In genomic region chr20:5126512-5127203, GRCh38 we compare ENCODE assay signal across 8 cellular contexts. TPM values are rescaled to one million over a fixed set of nuclear protein-coding genes. Genes with fewer than 3 reads are reported as not detected.
A peak's percentile ranks its signal among the peaks of the same experiment; 100 is the strongest.
DNase-seq lines count a peak whose midpoint lies in the region; TF ChIP-seq lines count a peak whose summit lies in the region.

CDS2 (plus strand) TSS chr20:5127008; CDS start chr20:5127093, 85 bp downstream.

- H3K36me3 ChIP-seq in HAP-1 (replicated peaks) (no peaks in the 10 kb centered on the region), MG63 (no peaks in the 10 kb centered on the region)

- TF ChIP-seq CTCF in fibroblast of the aortic adventitia (IDR thresholded peaks at IDR 0.05; ENCODE audit: insufficient read depth, low read length) (peak; percentile 60), nephron (IDR thresholded peaks at IDR 0.05; ENCODE audit: unreplicated experiment in 3 of 3) (peak; percentile 43 to 61 (median 50))

- H3K9me3 Mint-ChIP-seq in nephron = no peaks in the 10 kb centered on the region
- no peaks in the 10 kb centered on the region for H3K9me3 Mint-ChIP-seq in stimulated activated naive CD8-positive, alpha-beta T cell treated with anti-CD3 and anti-CD28 coated beads, Interleukin-15, Interleukin-2, amounts not matched to agents 100 ng/mL and 50 ng/mL, for 24 hours

- H3K4me1 ChIP-seq in HAP-1 = peaks cover 7% of the 10 kb centered on the region; the same call in 1 of the 2 replicates

- DNase-seq in GDM1 (lab: John Stamatoyannopoulos, UW) (peak; percentile 99), HAP-1 (ENCODE audit: low spot score in 2 of 2) (peak; percentile 97 to 100), MG63 (peak; percentile 99), SHP77 treated with DMSO at 0.1 percent for 48 hours (lab: John Stamatoyannopoulos, UW) (peak; percentile 99), fibroblast of the aortic adventitia (ENCODE audit: low read depth) (peak; percentile 97)
- DNase-seq in activated effector memory CD4-positive, alpha-beta T cell treated with anti-CD3 and anti-CD28 coated beads, Interleukin-2, amount 50 U/mL, for 16 hours = peak; percentile 100

- no peaks in the 10 kb centered on the region for H3K27me3 Mint-ChIP-seq in nephron (ENCODE audit: low read depth)
- H3K27me3 Mint-ChIP-seq in stimulated activated naive CD8-positive, alpha-beta T cell treated with anti-CD3 and anti-CD28 coated beads, Interleukin-15, Interleukin-2, amounts not matched to agents 100 ng/mL and 50 ng/mL, for 24 hours = no peaks in the 10 kb centered on the region

- peak within 1 kb of the TSS; percentile 92 to 99 (median 97) for H3K4me3 Mint-ChIP-seq in nephron
- peak within 1 kb of the TSS; percentile 90 for H3K4me3 Mint-ChIP-seq in stimulated activated naive CD8-positive, alpha-beta T cell treated with anti-CD3 and anti-CD28 coated beads, Interleukin-15, Interleukin-2, amounts not matched to agents 100 ng/mL and 50 ng/mL, for 24 hours

- in situ Hi-C loops in HAP-1 (cut with MboI; ENCODE audit: low sequenced_read_pairs) = no loop called here

- H3K27ac Mint-ChIP-seq in nephron = peak within 1 kb of the TSS; percentile 86 to 96 (median 91)
- peak within 1 kb of the TSS; percentile 94 for H3K27ac Mint-ChIP-seq in stimulated activated naive CD8-positive, alpha-beta T cell treated with anti-CD3 and anti-CD28 coated beads, Interleukin-15, Interleukin-2, amounts not matched to agents 100 ng/mL and 50 ng/mL, for 24 hours

- H3K4me3 ChIP-seq in HAP-1 (peak within 1 kb of the TSS; percentile 62), MG63 (peak within 1 kb of the TSS; percentile 76), fibroblast of the aortic adventitia (ENCODE audit: low read depth, low read length) (peak within 1 kb of the TSS; percentile 87)

- peaks cover 37% of the 10 kb centered on the region for H3K4me1 Mint-ChIP-seq in nephron
- H3K4me1 Mint-ChIP-seq in stimulated activated naive CD8-positive, alpha-beta T cell treated with anti-CD3 and anti-CD28 coated beads, Interleukin-15, Interleukin-2, amounts not matched to agents 100 ng/mL and 50 ng/mL, for 24 hours (ENCODE audit: low read depth) = peaks cover 31% of the 10 kb centered on the region

- peaks cover 5% of the 10 kb centered on the region for H3K36me3 Mint-ChIP-seq in nephron (ENCODE audit: low read depth)
- H3K36me3 Mint-ChIP-seq in stimulated activated naive CD8-positive, alpha-beta T cell treated with anti-CD3 and anti-CD28 coated beads, Interleukin-15, Interleukin-2, amounts not matched to agents 100 ng/mL and 50 ng/mL, for 24 hours (ENCODE audit: low read depth) = peaks cover 3% of the 10 kb centered on the region

- no peaks in the 10 kb centered on the region for H3K9me3 ChIP-seq in HAP-1
- no peaks in the 10 kb centered on the region for H3K9me3 ChIP-seq in MG63

- H3K27me3 ChIP-seq in HAP-1 (ENCODE audit: low read depth) (no peaks in the 10 kb centered on the region), MG63 (no peaks in the 10 kb centered on the region)

RNA-seq across cellular contexts. Expression of gene CDS2, which starts in this region (rescaled TPM):
- total RNA-seq in MG63 (2014; rRNA removed; shearing (Covaris generic); ENCODE audit: low replicate concordance) = 3.3 and 4.0 TPM in 2 replicates
- 16.7 and 32.0 TPM in 2 replicates for total RNA-seq in fibroblast of the aortic adventitia (ENCODE audit: low replicate concordance)

Comparison
In these comparisons a context has a peak if more than half of its experiments do, and no peak if none do; other contexts are left out.
1. Peak in every context shown above with its lines: DNase-seq and H3K4me3 ChIP-seq.